In the genomic region with DNA sequence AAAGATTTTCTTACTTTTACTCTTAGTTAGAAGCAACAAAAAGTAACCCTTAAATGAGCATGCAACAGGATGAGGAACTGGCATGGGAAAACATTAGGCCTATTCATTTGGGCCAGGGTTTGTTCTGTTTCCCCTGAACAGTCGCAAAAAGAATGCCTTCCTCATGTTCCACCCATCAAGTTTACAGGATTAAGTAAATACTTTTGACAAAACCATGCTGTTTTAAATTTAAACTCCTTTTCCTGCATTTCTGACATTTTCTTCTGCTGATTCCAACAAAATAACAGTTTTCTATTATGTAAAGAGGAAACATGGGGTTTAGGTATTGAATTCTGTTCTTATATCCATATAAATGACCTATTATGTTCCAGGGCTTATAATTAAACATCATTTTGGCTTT, we compare ENCODE assay signal across 17 cellular contexts.
"Had no signal": no experiment of that assay in that cellular context is flagged by ENCODE, and none has a peak within 500 bp of the region (broad histone marks: within the 10 kb centered on the region; RNA-seq: fewer than 3 reads in every experiment).

No MANE protein-coding gene starts in this region.

- H3K4me3 ChIP-seq: gastrocnemius medialis, psoas muscle, skin epidermis, stomach, thoracic aorta, transverse colon had no signal

- H3K9me3 ChIP-seq: gastrocnemius medialis, neutrophil, psoas muscle, stomach, thoracic aorta, transverse colon had no signal

- ATAC-seq: effector memory CD8-positive, alpha-beta T cell; gastrocnemius medialis; naive thymus-derived CD4-positive, alpha-beta T cell; psoas muscle; sciatic nerve had no signal

- H3K27me3 ChIP-seq: gastrocnemius medialis, neutrophil, stomach, transverse colon had no signal

- H3K4me1 ChIP-seq: gastrocnemius medialis, psoas muscle, stomach, transverse colon had no signal

- DNase-seq: effector memory CD8-positive, alpha-beta T cell; gastrocnemius medialis; islet precursor cell; mammary epithelial cell; naive thymus-derived CD4-positive, alpha-beta T cell; nephron progenitor cell; psoas muscle; retina; stimulated activated CD4-positive, alpha-beta T cell treated with anti-CD3 and anti-CD28 coated beads, Interleukin-12 subunit alpha, Interleukin-12 subunit beta, amount 100 ng/mL, for 4 hours; stimulated activated naive CD4-positive, alpha-beta T cell; stomach; substantia nigra; transverse colon had no signal

- H3K36me3 ChIP-seq: gastrocnemius medialis, neutrophil, stomach, thoracic aorta, transverse colon had no signal

- H3K27ac ChIP-seq: gastrocnemius medialis, neutrophil, psoas muscle, stomach, thoracic aorta, transverse colon had no signal
